9 cellular contexts compared by ENCODE assay signal in the genomic region with DNA sequence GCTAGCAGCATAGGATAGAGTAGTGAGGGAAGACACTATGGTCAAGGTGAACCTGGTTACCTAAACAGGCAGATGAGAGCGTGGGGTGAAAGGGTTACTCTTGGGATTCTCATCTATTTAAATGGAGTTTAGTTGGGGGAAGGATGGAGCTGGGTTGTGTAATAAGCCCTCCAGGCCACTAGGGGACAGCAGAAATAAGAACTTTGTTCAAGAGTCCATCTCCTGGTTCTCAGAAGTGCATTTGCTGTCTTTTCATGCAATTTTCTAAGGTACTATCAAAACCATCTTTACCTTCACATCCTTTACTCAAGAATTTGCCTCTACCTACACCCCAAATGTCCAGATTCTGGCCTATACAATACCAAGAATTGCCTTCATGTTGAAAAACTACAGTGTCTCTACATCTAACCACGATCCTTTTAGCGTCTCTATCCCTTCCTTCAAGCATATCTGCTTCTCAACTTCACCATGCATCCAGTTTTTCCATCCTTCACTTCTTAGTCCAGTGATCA. TPM values are rescaled to one million over a fixed set of nuclear protein-coding genes. Genes with fewer than 3 reads are reported as not detected.
DNase-seq lines count a peak whose midpoint lies in the region; ATAC-seq and TF ChIP-seq lines count a peak whose summit lies in the region.
"Had no signal": no experiment of that assay in that cellular context is flagged by ENCODE, and none has a peak within 500 bp of the region (broad histone marks: within the 10 kb centered on the region; RNA-seq: fewer than 3 reads in every experiment).

No MANE protein-coding gene starts in this region.

- H3K4me1 Mint-ChIP-seq in naive thymus-derived CD4-positive, alpha-beta T cell: peaks cover 32 to 84% (median 68%) of the 10 kb centered on the region in 7 donors

- CTCF ChIA-PET in naive thymus-derived CD4-positive, alpha-beta T cell (lab: Charles Lee): interaction anchor here (0.8 to 4.4 kb wide), 21 partner anchors 10 to 205 kb away, joined by 3 to 67 read pairs (median 4); partner anchors contain the start of gene SLAMF1

- peaks cover 12 to 75% (median 57%) of the 10 kb centered on the region in 5 donors for H3K36me3 Mint-ChIP-seq in naive thymus-derived CD4-positive, alpha-beta T cell

- no peak overlapping the region for H3K27ac ChIP-seq in MM.1S (ENCODE audit: low read length)
- H3K27ac ChIP-seq in naive thymus-derived CD4-positive, alpha-beta T cell (ENCODE audit: low read depth, low read length): no peak overlapping the region

- H3K9me3 ChIP-seq in MM.1S (replicated peaks; ENCODE audit: insufficient read depth, low read length): no peaks in the 10 kb centered on the region
- H3K9me3 ChIP-seq in naive thymus-derived CD4-positive, alpha-beta T cell (ENCODE audit: control insufficient read depth in 2 of 3, low read length in 3 of 3): no peaks in the 10 kb centered on the region

- DNase-seq in GM12865 (ENCODE audit: low read depth) (peak; percentile 78), MM.1S (peak; percentile 75), cerebellar nuclear complex (lab: John Stamatoyannopoulos, UW) (no peak), superior temporal gyrus (ENCODE audit: extremely low spot score) (no peak)
- DNase-seq in activated naive CD4-positive, alpha-beta T cell treated with anti-CD3 and anti-CD28 coated beads, Interleukin-2, amount 50 U/mL, for 16 hours: peak; percentile 46
- DNase-seq in naive thymus-derived CD4-positive, alpha-beta T cell: peak in 6 of 9 donors; percentile 34 to 49 (median 46)

- intact Hi-C loops in naive thymus-derived CD4-positive, alpha-beta T cell (cut with micrococcal nuclease): loop anchor here (1.0 to 2.0 kb wide), 4 partner anchors 22 to 150 kb away; no protein-coding TSS in a partner anchor

- no peak overlapping the region for H3K9ac ChIP-seq in MM.1S (ENCODE audit: low read length)

- H3K4me3 ChIP-seq in GM12865 (ENCODE audit: low read depth, low read length): no peak overlapping the region
- H3K4me3 ChIP-seq in MM.1S (ENCODE audit: low read length): no peak overlapping the region
- no peak overlapping the region for H3K4me3 ChIP-seq in naive thymus-derived CD4-positive, alpha-beta T cell (ENCODE audit: low read length)

- H3K4me3 Mint-ChIP-seq in naive thymus-derived CD4-positive, alpha-beta T cell: peak overlapping the region in 3 of 10 donors; percentile 2 to 46 (median 24)

- H3K4me1 ChIP-seq in MM.1S (ENCODE audit: low read length): peaks cover 37% of the 10 kb centered on the region
- peaks cover 23% of the 10 kb centered on the region in 2 donors for H3K4me1 ChIP-seq in naive thymus-derived CD4-positive, alpha-beta T cell (ENCODE audit: control insufficient read depth in 2 of 2, insufficient read depth in 2 of 2, low read length in 2 of 2)

- H3K36me3 ChIP-seq in MM.1S (replicated peaks; ENCODE audit: insufficient read depth, low read length): no peaks in the 10 kb centered on the region
- H3K36me3 ChIP-seq in naive thymus-derived CD4-positive, alpha-beta T cell (ENCODE audit: control insufficient read depth in 2 of 3, insufficient read depth in 3 of 3, low read length in 3 of 3): peaks cover 4 to 28% (median 24%) of the 10 kb centered on the region in 3 experiments

- POLR2A ChIA-PET in naive thymus-derived CD4-positive, alpha-beta T cell (lab: Charles Lee): interaction anchor here (0.8 to 3.3 kb wide), 12 partner anchors 9 to 150 kb away, joined by 3 to 33 read pairs (median 4); no protein-coding TSS in a partner anchor

- H3K9me3 Mint-ChIP-seq in naive thymus-derived CD4-positive, alpha-beta T cell: peaks cover 0 to 7% (median 0%) of the 10 kb centered on the region in 11 donors

- ATAC-seq in naive thymus-derived CD4-positive, alpha-beta T cell: peak; percentile 83
- ATAC-seq in GM21717 (IDR thresholded peaks at IDR 0.05; ENCODE audit: unreplicated experiment) (no peak), HG03432 (IDR thresholded peaks at IDR 0.05; ENCODE audit: unreplicated experiment) (no peak)

- H3K27ac Mint-ChIP-seq in naive thymus-derived CD4-positive, alpha-beta T cell: peak overlapping the region; percentile 21 to 83 (median 69)

- TF ChIP-seq CTCF in GM12865 (IDR thresholded peaks at IDR 0.05; ENCODE audit: insufficient read depth, low read depth, low read length, missing control alignments) (peak; percentile 84), MM.1S (IDR thresholded peaks at IDR 0.05; ENCODE audit: low read length) (peak; percentile 94)

- no peaks in the 10 kb centered on the region for H3K27me3 ChIP-seq in MM.1S (replicated peaks; ENCODE audit: insufficient read depth, low read length)
- H3K27me3 ChIP-seq in naive thymus-derived CD4-positive, alpha-beta T cell (ENCODE audit: control insufficient read depth in 2 of 2, insufficient read depth in 2 of 2, low read length in 2 of 2): no peaks in the 10 kb centered on the region

- H4K20me1 ChIP-seq in MM.1S (ENCODE audit: insufficient read depth, low read length): no peaks in the 10 kb centered on the region

- no peaks in the 10 kb centered on the region for H3K9me2 ChIP-seq in MM.1S (replicated peaks; ENCODE audit: insufficient read depth, low read length)

- no peaks in the 10 kb centered on the region for H3F3A ChIP-seq in MM.1S (ENCODE audit: insufficient read depth, low read length)

- H3K27me3 Mint-ChIP-seq in naive thymus-derived CD4-positive, alpha-beta T cell: no peaks in the 10 kb centered on the region

- H2AFZ ChIP-seq in MM.1S (ENCODE audit: low read length): peak overlapping the region; percentile 44

- no peaks in the 10 kb centered on the region for H3K79me2 ChIP-seq in MM.1S (ENCODE audit: low read length)

- H3K4me2 ChIP-seq in MM.1S (ENCODE audit: low read depth, low read length): 0 out of 2 replicates have a peak overlapping the region, but pooled peaks have one; percentile 2

RNA-seq across cellular contexts. Expression of gene SLAMF1, which starts 28.0 kb away (rescaled TPM):
- total RNA-seq in naive thymus-derived CD4-positive, alpha-beta T cell: 10 to 100 TPM; 18.3 to 90.3 (median 31.9) TPM
- polyA plus RNA-seq in naive thymus-derived CD4-positive, alpha-beta T cell: 10 to 100 TPM; 14.6 to 17.4 TPM

RNA-seq across cellular contexts. Expression of gene CD84, which starts 39.5 kb away (rescaled TPM):
- 10 to 100 TPM; 25.1 to 40.7 (median 32.3) TPM for total RNA-seq in naive thymus-derived CD4-positive, alpha-beta T cell
- polyA plus RNA-seq in naive thymus-derived CD4-positive, alpha-beta T cell: 10 to 100 TPM in 1 of 2 donors, 1 to 10 TPM in 1; 7.4 to 11.3 TPM
- total RNA-seq: RPMI7951 had no signal

Comparison
In these comparisons a context has a peak if more than half of its experiments do, and no peak if none do; other contexts are left out.
1. DNase-seq: peak in GM12865 (single experiment), MM.1S (single experiment), activated naive CD4-positive, alpha-beta T cell treated with anti-CD3 and anti-CD28 coated beads, Interleukin-2, amount 50 U/mL, for 16 hours (single experiment) and naive thymus-derived CD4-positive, alpha-beta T cell (6 of 9); none in cerebellar nuclear complex (0 of 2) and superior temporal gyrus (single experiment).